8 cellular contexts compared by ENCODE assay signal in the genomic region with DNA sequence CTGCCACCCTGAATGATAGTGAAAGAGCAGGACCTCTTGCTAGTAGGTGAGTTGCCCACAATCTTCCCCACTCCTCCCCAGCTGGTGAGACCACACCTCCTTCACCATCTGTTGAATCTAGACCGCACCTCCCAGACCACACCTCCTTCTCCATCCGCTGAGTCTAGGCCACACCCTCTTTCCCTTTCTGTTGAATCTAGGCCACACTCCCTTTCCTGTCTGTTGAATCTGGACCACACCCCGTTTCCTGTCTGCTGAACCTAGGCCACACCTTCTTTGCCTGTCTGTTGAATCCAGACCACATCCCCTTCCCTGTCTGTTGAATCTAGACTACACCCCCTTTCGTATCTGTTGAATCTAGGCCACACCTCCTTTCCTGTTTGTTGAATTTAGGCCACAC.
DNase-seq lines count a peak whose midpoint lies in the region; ATAC-seq, FAIRE-seq and TF ChIP-seq lines count a peak whose summit lies in the region.

No MANE protein-coding gene starts in this region.

- H3K4me3 ChIP-seq in small intestine (ENCODE audit: low read depth in 1 of 2, low read length in 2 of 2): no peak overlapping the region
- H3K4me3 ChIP-seq in prostate gland: no peak overlapping the region

- no peak overlapping the region for H3K27ac ChIP-seq in small intestine (ENCODE audit: low read depth in 1 of 2, low read length in 1 of 2)
- H3K27ac ChIP-seq in prostate gland: no peak overlapping the region

- H3K36me3 ChIP-seq in small intestine (ENCODE audit: control insufficient read depth in 2 of 2, insufficient read depth in 2 of 2, low read length in 2 of 2): no peaks in the 10 kb centered on the region
- no peaks in the 10 kb centered on the region for H3K36me3 ChIP-seq in prostate gland

- H3K4me1 ChIP-seq in small intestine (ENCODE audit: control insufficient read depth in 2 of 2, insufficient read depth in 1 of 2, low read depth in 1 of 2, low read length in 1 of 2): peaks cover 5 to 6% of the 10 kb centered on the region in 2 donors
- no peaks in the 10 kb centered on the region for H3K4me1 ChIP-seq in prostate gland (replicated peaks)

- H3K27me3 ChIP-seq in small intestine (ENCODE audit: control insufficient read depth in 2 of 2, insufficient read depth in 2 of 2, low read length in 2 of 2): no peaks in the 10 kb centered on the region
- H3K27me3 ChIP-seq in prostate gland (replicated peaks; ENCODE audit: insufficient read depth): no peaks in the 10 kb centered on the region

- no peaks in the 10 kb centered on the region for H3K9me3 ChIP-seq in small intestine (ENCODE audit: control insufficient read depth, low read depth)
- H3K9me3 ChIP-seq in prostate gland: no peaks in the 10 kb centered on the region

- ATAC-seq in GM21717 (IDR thresholded peaks at IDR 0.05; ENCODE audit: unreplicated experiment): peak; percentile 68
- ATAC-seq in HG02642 (IDR thresholded peaks at IDR 0.05; ENCODE audit: poor library complexity, unreplicated experiment): no peak
- ATAC-seq in HG02970 (IDR thresholded peaks at IDR 0.05; ENCODE audit: low FRiP score, unreplicated experiment): no peak

- DNase-seq in Daoy (ENCODE audit: low read depth): peak; percentile 49
- peak; percentile 77 for DNase-seq in NCI-H1436 treated with DMSO at 0.1 percent for 48 hours (lab: John Stamatoyannopoulos, UW)
- DNase-seq in activated T-cell treated with anti-CD3 and anti-CD28 coated beads, Interleukin-2, amount 50 U/mL, for 1 hour: peak; percentile 41
- peak; percentile 91 for DNase-seq in small intestine
- no peak for DNase-seq in prostate gland (ENCODE audit: low spot score)

- intact Hi-C loops in prostate gland (cut with DNase I): no loop called here

- TF ChIP-seq POLR2A in prostate gland (IDR thresholded peaks at IDR 0.05): no peak

- no peak for FAIRE-seq in small intestine (lab: Jason Lieb, UNC)

- no peak for TF ChIP-seq CTCF in prostate gland (IDR thresholded peaks at IDR 0.05)

- WGBS in small intestine, 3 donors: 30 to 55% (median 39%) methylated on average over 4 of the region's 4 CpGs
- WGBS in prostate gland: 85% methylated on average over 4 of the region's 4 CpGs
